ENCODE assay signal across 16 cellular contexts in genomic region chr17:63295839-63296590, GRCh38.
"Had no signal": no experiment of that assay in that cellular context is flagged by ENCODE, and none has a peak within 500 bp of the region (broad histone marks: within the 10 kb centered on the region; RNA-seq: fewer than 3 reads in every experiment).

No MANE protein-coding gene starts in this region.

- H3K4me3 Mint-ChIP-seq: activated T-cell treated with anti-CD3 and anti-CD28 coated beads, Interleukin-2, amount 50 U/mL, for 4 hours; naive B cell had no signal

- H3K27me3 Mint-ChIP-seq: naive B cell had no signal

- H3K27ac ChIP-seq: colonic mucosa, foreskin keratinocyte, right atrium auricular region, transverse colon had no signal

- H3K4me1 ChIP-seq: colonic mucosa, transverse colon had no signal

- H3K27me3 ChIP-seq: colonic mucosa, foreskin keratinocyte, heart left ventricle, right atrium auricular region, transverse colon had no signal

- H3K4me1 Mint-ChIP-seq: naive B cell had no signal

- H3K36me3 ChIP-seq: colonic mucosa, right atrium auricular region, transverse colon had no signal

- H3K9me3 ChIP-seq: colonic mucosa had no signal

- FAIRE-seq: endothelial cell of umbilical vein, TTC549 had no signal

- H3K4me3 ChIP-seq: colonic mucosa, heart left ventricle, lung, right atrium auricular region, skin epidermis, transverse colon had no signal

- DNase-seq: activated CD4-positive, alpha-beta T cell treated with anti-CD3 and anti-CD28 coated beads, Interleukin-2, amount 50 U/mL, for 1 hour; activated CD4-positive, CD25-positive, alpha-beta regulatory T cell; activated effector memory CD4-positive, alpha-beta T cell treated with anti-CD3 and anti-CD28 coated beads, Interleukin-2, amount 50 U/mL, for 16 hours; activated T-cell treated with anti-CD3 and anti-CD28 coated beads, Interleukin-2, amount 50 U/mL, for 4 hours; colonic mucosa; effector CD4-positive, alpha-beta T cell; foreskin keratinocyte; heart left ventricle; left colon; naive B cell; transverse colon had no signal

- ATAC-seq: activated T-cell treated with anti-CD3 and anti-CD28 coated beads, Interleukin-2, amount 50 U/mL, for 4 hours; foreskin keratinocyte; left colon had no signal
